In the genomic region with DNA sequence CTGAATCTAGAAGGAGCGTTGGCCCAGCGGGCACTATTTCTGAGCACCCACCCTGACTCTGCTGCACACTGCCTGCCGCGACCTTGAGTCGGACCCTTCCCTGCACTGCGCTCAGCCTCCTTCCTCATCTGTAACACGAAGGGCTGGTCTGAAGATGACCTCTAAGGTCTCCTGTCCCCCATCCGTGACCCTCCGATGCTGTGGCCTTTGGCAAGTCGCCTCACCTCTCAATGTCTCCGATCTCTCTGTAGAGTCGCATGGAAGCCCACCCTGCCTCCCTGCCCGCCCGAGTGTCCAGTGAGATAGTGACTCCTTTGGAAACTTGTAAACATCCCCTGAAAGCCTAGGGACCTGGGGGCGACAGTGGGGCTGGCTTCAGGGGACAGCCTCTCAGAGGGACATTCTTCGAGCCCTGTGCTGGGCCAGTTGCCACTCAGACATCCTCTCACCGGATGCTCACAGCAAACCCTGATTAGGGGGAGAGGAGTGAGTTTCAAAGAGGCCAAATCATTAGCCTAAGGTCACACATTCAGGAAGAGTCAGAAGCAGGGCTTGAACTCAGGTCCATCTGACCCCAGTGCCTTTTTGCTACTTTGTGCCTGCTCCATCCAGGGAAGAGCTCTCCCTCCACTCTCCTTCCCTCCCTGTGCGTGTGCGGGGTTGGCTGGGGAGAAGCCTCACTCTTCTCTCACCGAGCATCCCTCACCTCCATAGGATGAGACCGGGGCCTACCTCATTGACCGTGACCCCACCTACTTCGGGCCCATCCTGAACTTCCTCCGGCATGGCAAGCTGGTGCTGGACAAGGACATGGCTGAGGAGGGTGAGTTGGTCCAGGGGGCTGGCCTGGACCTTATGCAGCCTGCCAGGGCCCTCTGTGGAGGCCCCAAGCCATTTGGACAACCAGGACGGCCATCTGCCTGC, we compare ENCODE assay signal across 9 cellular contexts. TPM values are rescaled to one million over a fixed set of nuclear protein-coding genes. Genes with fewer than 3 reads are reported as not detected.
A peak's percentile ranks its signal among the peaks of the same experiment; 100 is the strongest.
DNase-seq lines count a peak whose midpoint lies in the region; ATAC-seq and TF ChIP-seq lines count a peak whose summit lies in the region.
"Had no signal": no experiment of that assay in that cellular context is flagged by ENCODE, and none has a peak within 500 bp of the region (broad histone marks: within the 10 kb centered on the region; RNA-seq: fewer than 3 reads in every experiment).

No MANE protein-coding gene starts in this region.

- no peak overlapping the region for H2AFZ ChIP-seq in KMS-11 (ENCODE audit: low read depth)

- peak overlapping the region; percentile 91 for H3K27ac Mint-ChIP-seq in dendritic cell treated with granulocyte-macrophage colony-stimulating factor and Interleukin-4, amounts not matched to agents 40 ng/mL and 50 ng/mL, for 4 days
- H3K27ac Mint-ChIP-seq in naive thymus-derived CD8-positive, alpha-beta T cell: peak overlapping the region in 9 of 10 donors; percentile 61 to 90 (median 80)

- peak overlapping the region; percentile 39; the same call in 1 of the 2 replicates for H3K4me2 ChIP-seq in KMS-11

- POLR2A ChIA-PET in AG04450 (lab: Yijun Ruan, JAX): interaction anchor here (0.6 kb wide), 1 partner anchor 38 kb away, joined by 4 read pairs; no protein-coding TSS in a partner anchor
- POLR2A ChIA-PET in naive thymus-derived CD8-positive, alpha-beta T cell (lab: Charles Lee): interaction anchor here (0.8 to 1.2 kb wide), 2 partner anchors 147 to 277 kb away, joined by 3 to 7 read pairs; a partner anchor contains a TSS

- H3K27me3 Mint-ChIP-seq in dendritic cell treated with granulocyte-macrophage colony-stimulating factor and Interleukin-4, amounts not matched to agents 40 ng/mL and 50 ng/mL, for 4 days: no peaks in the 10 kb centered on the region
- H3K27me3 Mint-ChIP-seq in naive thymus-derived CD8-positive, alpha-beta T cell: no peaks in the 10 kb centered on the region

- H3K36me3 Mint-ChIP-seq in dendritic cell treated with granulocyte-macrophage colony-stimulating factor and Interleukin-4, amounts not matched to agents 40 ng/mL and 50 ng/mL, for 4 days (ENCODE audit: low read depth): peaks cover 56% of the 10 kb centered on the region
- peaks cover 0 to 19% (median 4%) of the 10 kb centered on the region in 3 donors for H3K36me3 Mint-ChIP-seq in naive thymus-derived CD8-positive, alpha-beta T cell

- no peaks in the 10 kb centered on the region; the same call in 1 of the 2 replicates for H3K9me3 ChIP-seq in AG04450 (ENCODE audit: control insufficient read depth, insufficient read depth, low read length)
- H3K9me3 ChIP-seq: mucosa of descending colon had no signal

- DNase-seq in AG04450 (ENCODE audit: low read depth, low spot score): no peak
- DNase-seq in naive thymus-derived CD8-positive, alpha-beta T cell: no peak
- no peak for DNase-seq in GM03348 (ENCODE audit: low spot score)
- no peak for DNase-seq in ecto neural progenitor cell (ENCODE audit: low spot score)

- intact Hi-C loops in dendritic cell treated with granulocyte-macrophage colony-stimulating factor and Interleukin-4, amounts not matched to agents 40 ng/mL and 50 ng/mL, for 4 days (cut with micrococcal nuclease): no loop called here

- H3K4me3 ChIP-seq in AG04450 (ENCODE audit: low read depth, low read length) (peak overlapping the region; percentile 74), KMS-11 (IDR thresholded peaks at IDR 0.05; ENCODE audit: insufficient read depth, low read depth, low read length) (no peak overlapping the region)

- TF ChIP-seq CTCF in AG04450 (IDR thresholded peaks at IDR 0.05; ENCODE audit: low read depth, low read length) (no peak), KMS-11 (conservative IDR thresholded peaks at IDR 0.05; ENCODE audit: low read depth, low read length) (no peak)

- ATAC-seq in naive thymus-derived CD8-positive, alpha-beta T cell: no peak
- ATAC-seq in HG03280 (IDR thresholded peaks at IDR 0.05; ENCODE audit: unreplicated experiment) (no peak), HG02642 (IDR thresholded peaks at IDR 0.05; ENCODE audit: poor library complexity, unreplicated experiment) (no peak)

- H3K79me2 ChIP-seq in KMS-11 (ENCODE audit: insufficient read depth, low read depth): no peaks in the 10 kb centered on the region

- H3K4me1 ChIP-seq in KMS-11 (ENCODE audit: low read depth, poor library complexity, severe bottlenecking): no peaks in the 10 kb centered on the region

- H3K27me3 ChIP-seq in AG04450 (ENCODE audit: control insufficient read depth, insufficient read depth, low read length) (no peaks in the 10 kb centered on the region), KMS-11 (ENCODE audit: insufficient read depth, low read depth) (no peaks in the 10 kb centered on the region)

- H3K27ac ChIP-seq in AG04450 (ENCODE audit: low read depth, low read length) (no peak overlapping the region), KMS-11 (no peak overlapping the region)

- peak overlapping the region; percentile 79 for H3K4me3 Mint-ChIP-seq in dendritic cell treated with granulocyte-macrophage colony-stimulating factor and Interleukin-4, amounts not matched to agents 40 ng/mL and 50 ng/mL, for 4 days
- peak overlapping the region; percentile 74 to 91 (median 84) for H3K4me3 Mint-ChIP-seq in naive thymus-derived CD8-positive, alpha-beta T cell

- H4K20me1 ChIP-seq in KMS-11 (ENCODE audit: insufficient read depth): no peaks in the 10 kb centered on the region

- no peaks in the 10 kb centered on the region for H3K36me3 ChIP-seq in KMS-11 (ENCODE audit: insufficient read depth)

- CTCF ChIA-PET in AG04450 (lab: Charles Lee): interaction anchor here (0.6 to 2.2 kb wide), 3 partner anchors 10 to 209 kb away, joined by 3 to 10 read pairs (median 4); no protein-coding TSS in a partner anchor

- peaks cover 51% of the 10 kb centered on the region for H3K4me1 Mint-ChIP-seq in dendritic cell treated with granulocyte-macrophage colony-stimulating factor and Interleukin-4, amounts not matched to agents 40 ng/mL and 50 ng/mL, for 4 days (ENCODE audit: low read depth)
- peaks cover 5 to 18% (median 10%) of the 10 kb centered on the region in 4 donors for H3K4me1 Mint-ChIP-seq in naive thymus-derived CD8-positive, alpha-beta T cell

- 0 out of 2 replicates have a peak overlapping the region, but pooled peaks have one; percentile 15 for H3K9ac ChIP-seq in KMS-11

- no peaks in the 10 kb centered on the region for H3K9me3 Mint-ChIP-seq in dendritic cell treated with granulocyte-macrophage colony-stimulating factor and Interleukin-4, amounts not matched to agents 40 ng/mL and 50 ng/mL, for 4 days
- no peaks in the 10 kb centered on the region for H3K9me3 Mint-ChIP-seq in naive thymus-derived CD8-positive, alpha-beta T cell

RNA-seq across cellular contexts. Expression of a gene that starts 1.1 kb away (rescaled TPM):
- polyA plus RNA-seq in AG04450 (2011; rRNA removed): 20.7 and 26.5 TPM in 2 replicates
- 31.0 and 40.1 TPM in 2 replicates for polyA minus RNA-seq in AG04450 (2011; rRNA and poly(A)+ RNA removed)
- 10 to 100 TPM; 26.1 to 26.6 TPM for total RNA-seq in naive thymus-derived CD8-positive, alpha-beta T cell
- polyA plus RNA-seq in naive thymus-derived CD8-positive, alpha-beta T cell: 10 to 100 TPM in 2 of 3 donors, 1 to 10 TPM in 1; 9.1 to 12.1 (median 10.3) TPM

RNA-seq across cellular contexts. Expression of a gene that starts 33.1 kb away (rescaled TPM):
- 33.3 and 42.8 TPM in 2 replicates for polyA plus RNA-seq in AG04450 (2011; rRNA removed)
- polyA minus RNA-seq in AG04450 (2011; rRNA and poly(A)+ RNA removed): 14.5 and 16.8 TPM in 2 replicates
- 1 to 10 TPM; 1.1 to 1.5 TPM for total RNA-seq in naive thymus-derived CD8-positive, alpha-beta T cell
- 1 to 10 TPM in 2 of 3 donors, under 1 TPM in 1; 0.34 to 9.7 (median 1.8) TPM for polyA plus RNA-seq in naive thymus-derived CD8-positive, alpha-beta T cell

RNA-seq across cellular contexts. Expression of a gene that starts 33.4 kb away (rescaled TPM):
- polyA plus RNA-seq in AG04450 (2011; rRNA removed): 26.3 and 36.7 TPM in 2 replicates
- 16.7 and 22.2 TPM in 2 replicates for polyA minus RNA-seq in AG04450 (2011; rRNA and poly(A)+ RNA removed)
- total RNA-seq in naive thymus-derived CD8-positive, alpha-beta T cell: not detected
- 1 to 10 TPM in 1 of 3 donors, not detected in 2; 1.5 TPM for polyA plus RNA-seq in naive thymus-derived CD8-positive, alpha-beta T cell

RNA-seq across cellular contexts. Expression of a gene that starts 56.9 kb away (rescaled TPM):
- polyA plus RNA-seq in AG04450 (2011; rRNA removed): not detected in 2 replicates
- not detected in 2 replicates for polyA minus RNA-seq in AG04450 (2011; rRNA and poly(A)+ RNA removed)
- total RNA-seq in naive thymus-derived CD8-positive, alpha-beta T cell: under 1 TPM; 0.27 to 0.36 TPM
- polyA plus RNA-seq in naive thymus-derived CD8-positive, alpha-beta T cell: under 1 TPM; 0.05 to 0.09 (median 0.06) TPM

Comparison
In these comparisons a context has a peak if more than half of its experiments do, and no peak if none do; other contexts are left out.
1. RNA of a gene that starts 33.4 kb away (polyA plus RNA-seq): 26.3 to 36.7 TPM in AG04450; 1.5 TPM in naive thymus-derived CD8-positive, alpha-beta T cell; every median in the first group is over 10 times any median in the second.